ENCODE assay signal across 1 cellular context in the genomic region with DNA sequence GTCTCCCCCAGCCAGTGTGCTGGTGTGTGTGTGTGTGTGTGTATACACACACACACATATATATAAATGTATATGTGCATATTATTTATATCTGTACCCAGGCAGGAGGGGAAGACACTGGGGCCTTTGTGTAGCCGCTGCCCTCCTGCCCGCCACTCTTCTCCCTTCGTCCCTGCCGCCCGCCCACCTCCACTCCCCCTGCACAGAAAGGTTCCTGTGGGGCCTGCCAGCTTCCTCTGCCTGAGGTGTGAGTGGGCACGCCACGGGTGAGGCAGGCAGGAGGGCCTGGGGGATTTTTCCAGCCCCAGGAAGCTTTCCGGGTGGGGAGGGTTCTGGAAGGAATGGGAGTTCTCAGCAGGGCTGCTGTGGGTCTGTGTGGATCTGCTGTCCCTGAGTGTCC.
TF ChIP-seq lines count a peak whose summit lies in the region.

No MANE protein-coding gene starts in this region.

TF ChIP-seq in H1, 55 proteins besides CTCF, POLR2A, EP300 and RAD21:
- TF ChIP-seq SIN3A (conservative IDR thresholded peaks at IDR 0.05 in 1 of 2, IDR thresholded peaks at IDR 0.05 in 1 of 2; ENCODE audit: low read depth in 1 of 2, low read length in 2 of 2) (no peak), SP1 (IDR thresholded peaks at IDR 0.05; ENCODE audit: low read depth, low read length) (no peak), SRF (IDR thresholded peaks at IDR 0.05; ENCODE audit: low read depth, low read length) (no peak), POLR2AphosphoS5 (IDR thresholded peaks at IDR 0.05; ENCODE audit: low read depth, low read length) (no peak), JUN (IDR thresholded peaks at IDR 0.05; ENCODE audit: low read depth, low read length) (no peak), MAFK (IDR thresholded peaks at IDR 0.05; ENCODE audit: low read depth, low read length) (no peak), TAF7 (optimal IDR thresholded peaks at IDR 0.05; ENCODE audit: borderline replicate concordance, low read depth, low read length) (no peak), CHD2 (IDR thresholded peaks at IDR 0.05; ENCODE audit: low read length) (no peak)
TF ChIP-seq in H1: peak in this region for 0.
